In the genomic region with DNA sequence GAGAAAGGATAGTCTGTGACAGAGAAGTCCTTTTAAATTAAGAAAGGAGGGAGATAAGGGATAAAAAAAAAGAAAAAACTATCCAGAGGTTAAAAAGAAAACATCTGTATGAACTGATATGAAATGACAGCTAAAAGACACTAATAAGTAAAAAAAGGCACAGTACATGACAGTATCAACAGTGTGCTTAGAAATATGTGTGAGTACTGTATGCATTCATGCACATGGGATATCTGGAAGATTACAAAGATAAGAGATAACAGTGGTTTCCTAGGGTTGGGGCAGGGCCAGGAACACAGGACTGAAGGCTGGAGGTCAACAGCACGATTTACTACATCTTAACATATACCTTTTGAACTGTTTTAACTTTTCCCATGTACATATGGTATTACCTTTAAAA, we compare ENCODE assay signal across 11 cellular contexts. TPM values are rescaled to one million over a fixed set of nuclear protein-coding genes. Genes with fewer than 3 reads are reported as not detected.
A peak's percentile ranks its signal among the peaks of the same experiment; 100 is the strongest.
DNase-seq lines count a peak whose midpoint lies in the region; ATAC-seq and TF ChIP-seq lines count a peak whose summit lies in the region.
"Had no signal": no experiment of that assay in that cellular context is flagged by ENCODE, and none has a peak within 500 bp of the region (broad histone marks: within the 10 kb centered on the region; RNA-seq: fewer than 3 reads in every experiment).

No MANE protein-coding gene starts in this region.

- DNase-seq in CD4-positive, alpha-beta T cell, result no peak
- DNase-seq in GM23248 (no peak), 8988T (no peak), kidney tubule cell (ENCODE audit: low spot score) (no peak), occipital lobe (lab: John Stamatoyannopoulos, UW) (no peak)
- DNase-seq in activated naive CD4-positive, alpha-beta T cell treated with anti-CD3 and anti-CD28 coated beads, Interleukin-2, amount 50 U/mL, for 72 hours (ENCODE audit: low spot score in 2 of 2), result no peak
- DNase-seq: NCI-H524 had no signal

- CTCF ChIA-PET in CD4-positive, alpha-beta T cell (lab: Charles Lee), result interaction anchor here (0.7 to 2.3 kb wide), 8 partner anchors 8 to 41 kb away, joined by 3 to 15 read pairs (median 4); a partner anchor contains a TSS

- no peak overlapping the region for H3K4me3 ChIP-seq in GM23248
- H3K4me3 ChIP-seq in mucosa of stomach (ENCODE audit: low read length), result no peak overlapping the region
- H3K4me3 ChIP-seq: coronary artery, SK-N-MC had no signal

- 91 to 100% methylated on average over 1 of the region's 1 CpG for WGBS in GM23248 (ENCODE audit: low coverage in 1 of 2, low lambda C conversion rate in 2 of 2, missing lambda C conversion rate in 2 of 2), 2 experiments

- no peaks in the 10 kb centered on the region for H3K9me3 ChIP-seq in CD4-positive, alpha-beta T cell (ENCODE audit: control insufficient read depth, low read length)
- H3K9me3 ChIP-seq in GM23248 (ENCODE audit: low read depth) (no peaks in the 10 kb centered on the region), mucosa of stomach (ENCODE audit: control insufficient read depth, low read length) (no peaks in the 10 kb centered on the region)

- H3F3A ChIP-seq in GM23248 (ENCODE audit: insufficient read depth), result peaks cover 63% of the 10 kb centered on the region; the same call in 1 of the 2 replicates

- no peaks in the 10 kb centered on the region for H3K36me3 ChIP-seq in GM23248 (ENCODE audit: low read depth)
- H3K36me3 ChIP-seq in mucosa of stomach (ENCODE audit: control insufficient read depth, insufficient read depth, low read length), result no peaks in the 10 kb centered on the region

- no peak for ATAC-seq in CD4-positive, alpha-beta T cell (ENCODE audit: poor library complexity)
- no peak for ATAC-seq in activated naive CD4-positive, alpha-beta T cell treated with anti-CD3 and anti-CD28 coated beads, Interleukin-2, amount 50 U/mL, for 72 hours
- no peak for ATAC-seq in GM19324 (IDR thresholded peaks at IDR 0.05; ENCODE audit: low FRiP score, unreplicated experiment)

- in situ Hi-C loops in GM23248 (cut with MboI), result no loop called here

- peaks cover 39% of the 10 kb centered on the region for H4K20me1 ChIP-seq in GM23248 (ENCODE audit: insufficient read depth)

- no peaks in the 10 kb centered on the region for H3K27me3 ChIP-seq in CD4-positive, alpha-beta T cell (ENCODE audit: control insufficient read depth, insufficient read depth, low read length)
- H3K27me3 ChIP-seq in GM23248 (replicated peaks; ENCODE audit: insufficient read depth) (no peaks in the 10 kb centered on the region), mucosa of stomach (ENCODE audit: control insufficient read depth, insufficient read depth, low read length) (no peaks in the 10 kb centered on the region)

- H3K4me3 Mint-ChIP-seq in CD4-positive, alpha-beta T cell, result peak overlapping the region; percentile 67

- peak overlapping the region; percentile 1 for H3K4me2 ChIP-seq in GM23248 (ENCODE audit: unreplicated experiment)

- peaks cover 31% of the 10 kb centered on the region for H3K36me3 Mint-ChIP-seq in CD4-positive, alpha-beta T cell (ENCODE audit: low read depth)
- H3K36me3 Mint-ChIP-seq in activated naive CD4-positive, alpha-beta T cell treated with anti-CD3 and anti-CD28 coated beads, Interleukin-2, amount 50 U/mL, for 72 hours, result peaks cover 0 to 51% of the 10 kb centered on the region in 2 donors

- POLR2A ChIA-PET in CD4-positive, alpha-beta T cell (lab: Charles Lee), result interaction anchor here (0.9 to 8.0 kb wide), 2 partner anchors 13 to 19 kb away, joined by 3 to 103 read pairs; a partner anchor contains a TSS

- peak overlapping the region; percentile 90 for H3K27ac Mint-ChIP-seq in CD4-positive, alpha-beta T cell
- H3K27ac Mint-ChIP-seq in activated naive CD4-positive, alpha-beta T cell treated with anti-CD3 and anti-CD28 coated beads, Interleukin-2, amount 50 U/mL, for 72 hours, result peak overlapping the region; percentile 76 to 96

- TF ChIP-seq CTCF in CD4-positive, alpha-beta T cell (IDR thresholded peaks at IDR 0.05), result no peak

- H3K4me1 ChIP-seq in GM23248 (ENCODE audit: insufficient read depth) (peaks cover 48% of the 10 kb centered on the region), mucosa of stomach (ENCODE audit: control insufficient read depth, insufficient read depth, low read length) (peaks cover 52% of the 10 kb centered on the region)

- no peaks in the 10 kb centered on the region for H3K27me3 Mint-ChIP-seq in CD4-positive, alpha-beta T cell

- no peak overlapping the region for H3K9ac ChIP-seq in GM23248
- peak overlapping the region; percentile 22 for H3K9ac ChIP-seq in mucosa of stomach (ENCODE audit: low read length)

- no peak overlapping the region for H3K27ac ChIP-seq in CD4-positive, alpha-beta T cell (ENCODE audit: low read depth, low read length)
- no peak overlapping the region for H3K27ac ChIP-seq in GM23248
- H3K27ac ChIP-seq: coronary artery had no signal

- peaks cover 100% of the 10 kb centered on the region for H3K79me2 ChIP-seq in GM23248 (ENCODE audit: insufficient read depth)

- H2AFZ ChIP-seq in GM23248, result no peak overlapping the region

- peaks cover 81% of the 10 kb centered on the region for H3K4me1 Mint-ChIP-seq in CD4-positive, alpha-beta T cell (ENCODE audit: low read depth)

- no peaks in the 10 kb centered on the region for H3K9me2 ChIP-seq in GM23248 (ENCODE audit: insufficient read depth)

- intact Hi-C loops in CD4-positive, alpha-beta T cell (cut with DNase I, micrococcal nuclease), result loop anchor here (2.0 to 5.0 kb wide), 3 partner anchors 14 to 38 kb away; a partner anchor contains a TSS

- no peaks in the 10 kb centered on the region for H3K9me3 Mint-ChIP-seq in CD4-positive, alpha-beta T cell
- no peaks in the 10 kb centered on the region for H3K9me3 Mint-ChIP-seq in activated naive CD4-positive, alpha-beta T cell treated with anti-CD3 and anti-CD28 coated beads, Interleukin-2, amount 50 U/mL, for 72 hours

RNA-seq across cellular contexts. Expression of a gene that starts 13.3 kb away (rescaled TPM):
- 100 to 1,000 TPM; 282 to 287 TPM for total RNA-seq in CD4-positive, alpha-beta T cell
- 379 and 430 TPM in 2 replicates for total RNA-seq in GM23248 (2014; rRNA removed; shearing (Covaris generic))
- polyA plus RNA-seq in GM23248 (2016; fragmentation: Nextera tagmentation; extraction: Ambion mirVana), result 292 and 376 TPM in 2 replicates
- 100 to 1,000 TPM; 216 to 408 TPM for total RNA-seq in activated naive CD4-positive, alpha-beta T cell treated with anti-CD3 and anti-CD28 coated beads, Interleukin-2, amount 50 U/mL, for 72 hours
- 551 TPM for total RNA-seq in occipital lobe
